In the genomic region with DNA sequence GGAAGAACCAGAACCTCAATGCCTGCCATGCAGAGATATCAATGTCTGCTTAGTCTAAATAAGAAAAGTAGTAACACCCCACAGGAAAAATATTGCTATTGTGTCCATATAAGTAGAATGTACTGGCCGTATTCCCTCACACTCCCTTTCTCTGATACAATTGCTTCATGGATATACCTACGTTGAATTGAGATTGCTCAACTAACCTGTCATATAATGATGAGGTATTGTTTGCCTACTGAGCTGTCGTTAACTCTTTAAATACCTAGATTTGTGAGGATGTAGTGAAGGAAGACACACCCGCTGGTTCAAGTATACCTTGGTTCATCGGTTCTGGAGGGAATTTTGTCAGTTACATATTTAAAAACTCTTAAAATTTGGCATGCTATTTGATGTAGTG, we compare ENCODE assay signal across 1 cellular context.
TF ChIP-seq lines count a peak whose summit lies in the region.

No MANE protein-coding gene starts in this region.

TF ChIP-seq in IMR-90, 13 proteins besides CTCF, POLR2A, EP300 and RAD21:
- TF ChIP-seq SMC3 (IDR thresholded peaks at IDR 0.05; ENCODE audit: low read depth, low read length): no peak
- TF ChIP-seq MXI1 (IDR thresholded peaks at IDR 0.05; ENCODE audit: borderline replicate concordance, low read depth, low read length): no peak
- TF ChIP-seq CEBPB (IDR thresholded peaks at IDR 0.05; ENCODE audit: low read depth, low read length): no peak
- TF ChIP-seq RCOR1 (IDR thresholded peaks at IDR 0.05; ENCODE audit: insufficient replicate concordance, low read length): no peak
- TF ChIP-seq RFX5 (IDR thresholded peaks at IDR 0.05; ENCODE audit: low read depth, low read length): no peak
- TF ChIP-seq, protein P1, sequence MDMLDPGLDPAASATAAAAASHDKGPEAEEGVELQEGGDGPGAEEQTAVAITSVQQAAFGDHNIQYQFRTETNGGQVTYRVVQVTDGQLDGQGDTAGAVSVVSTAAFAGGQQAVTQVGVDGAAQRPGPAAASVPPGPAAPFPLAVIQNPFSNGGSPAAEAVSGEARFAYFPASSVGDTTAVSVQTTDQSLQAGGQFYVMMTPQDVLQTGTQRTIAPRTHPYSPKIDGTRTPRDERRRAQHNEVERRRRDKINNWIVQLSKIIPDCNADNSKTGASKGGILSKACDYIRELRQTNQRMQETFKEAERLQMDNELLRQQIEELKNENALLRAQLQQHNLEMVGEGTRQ (IDR thresholded peaks at IDR 0.05; ENCODE audit: low read depth, low read length): no peak
- TF ChIP-seq BHLHE40 (IDR thresholded peaks at IDR 0.05; ENCODE audit: low read depth, low read length): no peak
- TF ChIP-seq MAFK (IDR thresholded peaks at IDR 0.05; ENCODE audit: low read depth, low read length): no peak
- no peak for TF ChIP-seq NFE2L2 (IDR thresholded peaks at IDR 0.05; ENCODE audit: low read depth, low read length)
- TF ChIP-seq CHD1 (IDR thresholded peaks at IDR 0.05; ENCODE audit: low read depth, low read length): no peak
- TF ChIP-seq MAZ (IDR thresholded peaks at IDR 0.05; ENCODE audit: borderline replicate concordance, low read depth, low read length): no peak
- no peak for TF ChIP-seq FOS (IDR thresholded peaks at IDR 0.05; ENCODE audit: low read depth, low read length)
- TF ChIP-seq, protein P2, sequence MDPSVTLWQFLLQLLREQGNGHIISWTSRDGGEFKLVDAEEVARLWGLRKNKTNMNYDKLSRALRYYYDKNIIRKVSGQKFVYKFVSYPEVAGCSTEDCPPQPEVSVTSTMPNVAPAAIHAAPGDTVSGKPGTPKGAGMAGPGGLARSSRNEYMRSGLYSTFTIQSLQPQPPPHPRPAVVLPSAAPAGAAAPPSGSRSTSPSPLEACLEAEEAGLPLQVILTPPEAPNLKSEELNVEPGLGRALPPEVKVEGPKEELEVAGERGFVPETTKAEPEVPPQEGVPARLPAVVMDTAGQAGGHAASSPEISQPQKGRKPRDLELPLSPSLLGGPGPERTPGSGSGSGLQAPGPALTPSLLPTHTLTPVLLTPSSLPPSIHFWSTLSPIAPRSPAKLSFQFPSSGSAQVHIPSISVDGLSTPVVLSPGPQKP (IDR thresholded peaks at IDR 0.05; ENCODE audit: borderline replicate concordance, low read depth, low read length): no peak
